Comparison of ENCODE assay signal across 37 cellular contexts in genomic region chr3:127962937-127963336, GRCh38. TPM values are rescaled to one million over a fixed set of nuclear protein-coding genes. Genes with fewer than 3 reads are reported as not detected.
"Had no signal": no experiment of that assay in that cellular context is flagged by ENCODE, and none has a peak within 500 bp of the region (broad histone marks: within the 10 kb centered on the region; RNA-seq: fewer than 3 reads in every experiment).

No MANE protein-coding gene starts in this region.

- H3K27me3 ChIP-seq: ascending aorta, testis had no signal

- H3K79me2 ChIP-seq: parathyroid adenoma had no signal

- H3K9me3 ChIP-seq: ascending aorta, lower lobe of right lung, psoas muscle, testis, transverse colon had no signal

- H3K4me3 ChIP-seq: ascending aorta, lower lobe of right lung, neural progenitor cell, psoas muscle, smooth muscle cell, testis, transverse colon had no signal

- H3K9ac ChIP-seq: neural progenitor cell, parathyroid adenoma had no signal

- H3K36me3 ChIP-seq: ascending aorta, brain microvascular endothelial cell, lower lobe of right lung, neural progenitor cell, transverse colon, WERI-Rb-1 had no signal

- H3K4me1 ChIP-seq: ascending aorta, lower lobe of right lung, neural progenitor cell, parathyroid adenoma, testis had no signal

- DNase-seq: activated CD4-positive, alpha-beta memory T cell treated with anti-CD3 and anti-CD28 coated beads for 36 hours; activated CD4-positive, alpha-beta T cell treated with anti-CD3 and anti-CD28 coated beads for 48 hours; activated CD8-positive, alpha-beta memory T cell treated with anti-CD3 and anti-CD28 coated beads, Interleukin-2, amount 50 U/mL, for 48 hours; activated gamma-delta T cell; activated naive CD4-positive, alpha-beta T cell treated with anti-CD3 and anti-CD28 coated beads, Interleukin-2, amount 10 ng/mL, durations not matched to agents 7 days and 5 days; activated naive CD8-positive, alpha-beta T cell treated with anti-CD3 and anti-CD28 coated beads, Interleukin-2, amount 10 ng/mL, durations not matched to agents 7 days and 5 days; activated T-cell treated with anti-CD3 and anti-CD28 coated beads, Interleukin-2, amount 50 U/mL, for 24 hours; brain microvascular endothelial cell; caudate nucleus; cortex of kidney; effector memory CD8-positive, alpha-beta T cell; head of caudate nucleus; hippocampal formation; immature natural killer cell; kidney; left colon; lower lobe of right lung; mesenchymal stem cell; natural killer cell; occipital lobe; psoas muscle; stimulated activated CD4-positive, alpha-beta T cell treated with anti-CD3 and anti-CD28 coated beads, Interleukin-15, amount 100 ng/mL, for 24 hours; stimulated activated CD4-positive, alpha-beta T cell treated with anti-CD3 and anti-CD28 coated beads, Interleukin-2, amount 100 ng/mL, for 24 hours; stimulated activated naive CD4-positive, alpha-beta T cell treated with Interleukin-2 at 50 U/mL for 16 hours; T-helper 9 cell; testis; transverse colon; WERI-Rb-1 had no signal

- ATAC-seq: activated CD4-positive, CD25-positive, alpha-beta regulatory T cell treated with anti-CD3 and anti-CD28 coated beads, Interleukin-2, amount 50 U/mL, for 24 hours; effector memory CD8-positive, alpha-beta T cell; left colon; lower lobe of right lung; natural killer cell; psoas muscle had no signal

- H3K27ac ChIP-seq: ascending aorta, brain microvascular endothelial cell, lower lobe of right lung, neural progenitor cell, parathyroid adenoma, psoas muscle, testis, transverse colon, WERI-Rb-1 had no signal

- FAIRE-seq: kidney had no signal

- H2AFZ ChIP-seq: neural progenitor cell, parathyroid adenoma had no signal

- H3K4me2 ChIP-seq: neural progenitor cell, smooth muscle cell had no signal

RNA-seq across cellular contexts. Expression of gene KBTBD12, which starts 47.9 kb away (rescaled TPM):
- total RNA-seq: activated CD4-positive, alpha-beta memory T cell treated with anti-CD3 and anti-CD28 coated beads for 36 hours; activated naive CD8-positive, alpha-beta T cell treated with anti-CD3 and anti-CD28 coated beads, Interleukin-2, amount 10 ng/mL, durations not matched to agents 7 days and 5 days; chondrocyte; fibroblast of lung; fibroblast of villous mesenchyme; mononuclear cell; smooth muscle cell had no signal
- polyA plus RNA-seq: fibroblast of lung, immature natural killer cell, smooth muscle cell had no signal
